ENCODE assay signal across 1 cellular context in genomic region chr2:27765621-27766286, GRCh38.
TF ChIP-seq lines count a peak whose summit lies in the region.

No MANE protein-coding gene starts in this region.

TF ChIP-seq in HepG2, 621 proteins besides CTCF, POLR2A, EP300 and RAD21 (continued from another document):
- TF ChIP-seq RNF219 (CRISPR knock-in tag; IDR thresholded peaks at IDR 0.05) (no peak), PLRG1 (conservative IDR thresholded peaks at IDR 0.05) (no peak), YEATS4 (CRISPR knock-in tag; IDR thresholded peaks at IDR 0.05; ENCODE audit: borderline replicate concordance) (peak; percentile 26; the same call in 1 of the 2 replicates), AHDC1 (CRISPR knock-in tag; IDR thresholded peaks at IDR 0.05; ENCODE audit: borderline replicate concordance) (0 out of 2 replicates have a peak, but pooled peaks have one; percentile 21), GABPB1 (CRISPR knock-in tag; IDR thresholded peaks at IDR 0.05) (peak; percentile 43), NFE2L1 (CRISPR knock-in tag; IDR thresholded peaks at IDR 0.05; ENCODE audit: borderline replicate concordance) (no peak), ADNP (CRISPR knock-in tag; IDR thresholded peaks at IDR 0.05) (no peak), TEAD3 (CRISPR knock-in tag; optimal IDR thresholded peaks at IDR 0.05; ENCODE audit: borderline replicate concordance) (peak; percentile 68), RBFOX2 (IDR thresholded peaks at IDR 0.05; ENCODE audit: low read depth, low read length) (peak; percentile 63), JUNB (CRISPR knock-in tag; IDR thresholded peaks at IDR 0.05; ENCODE audit: borderline replicate concordance) (no peak), CCDC6 (CRISPR knock-in tag; IDR thresholded peaks at IDR 0.05) (no peak), ZNF800 (CRISPR knock-in tag; IDR thresholded peaks at IDR 0.05) (no peak), ZNF121 (CRISPR knock-in tag; IDR thresholded peaks at IDR 0.05) (no peak), ZNF343 (CRISPR knock-in tag; IDR thresholded peaks at IDR 0.05) (no peak), TGIF2 (CRISPR knock-in tag; IDR thresholded peaks at IDR 0.05) (0 out of 2 replicates have a peak, but pooled peaks have one; percentile 35), ZNF674 (CRISPR knock-in tag; IDR thresholded peaks at IDR 0.05; ENCODE audit: low read depth) (no peak), YEATS2 (CRISPR knock-in tag; IDR thresholded peaks at IDR 0.05; ENCODE audit: borderline replicate concordance) (no peak), AGO2 (optimal IDR thresholded peaks at IDR 0.05; ENCODE audit: low read depth, low read length) (peak; percentile 75), ZKSCAN8 (CRISPR knock-in tag; IDR thresholded peaks at IDR 0.05; ENCODE audit: borderline replicate concordance) (no peak), SIN3A (IDR thresholded peaks at IDR 0.05; ENCODE audit: borderline replicate concordance, low read depth, low read length) (no peak), KDM2A (CRISPR knock-in tag; IDR thresholded peaks at IDR 0.05; ENCODE audit: borderline replicate concordance, low read depth) (peak; percentile 51; the same call in 1 of the 2 replicates), KDM6A (CRISPR knock-in tag; IDR thresholded peaks at IDR 0.05; ENCODE audit: low read depth) (no peak), PITX1 (CRISPR knock-in tag; IDR thresholded peaks at IDR 0.05) (no peak), ZFP90 (CRISPR knock-in tag; IDR thresholded peaks at IDR 0.05; ENCODE audit: borderline replicate concordance) (0 out of 2 replicates have a peak, but pooled peaks have one; percentile 44), POLR2G (IDR thresholded peaks at IDR 0.05; ENCODE audit: low read depth, low read length) (peak; percentile 62), MAX (IDR thresholded peaks at IDR 0.05) (0 out of 2 replicates have a peak, but pooled peaks have one; percentile 36), DZIP1 (CRISPR knock-in tag; IDR thresholded peaks at IDR 0.05) (no peak), ZNF547 (CRISPR knock-in tag; IDR thresholded peaks at IDR 0.05) (0 out of 2 replicates have a peak, but pooled peaks have one; percentile 22), SMC3 (IDR thresholded peaks at IDR 0.05; ENCODE audit: low read length) (no peak), ZNF615 (CRISPR knock-in tag; IDR thresholded peaks at IDR 0.05; ENCODE audit: borderline replicate concordance) (no peak), ZNF549 (CRISPR knock-in tag; IDR thresholded peaks at IDR 0.05) (no peak), KLF11 (CRISPR knock-in tag; IDR thresholded peaks at IDR 0.05) (no peak), NONO (IDR thresholded peaks at IDR 0.05) (no peak), NONO (CRISPR knock-in tag; conservative IDR thresholded peaks at IDR 0.05) (no peak), ZFX (CRISPR knock-in tag; IDR thresholded peaks at IDR 0.05; ENCODE audit: low read depth) (0 out of 2 replicates have a peak, but pooled peaks have one; percentile 30), PAF1 (CRISPR knock-in tag; IDR thresholded peaks at IDR 0.05) (no peak), HES4 (CRISPR knock-in tag; IDR thresholded peaks at IDR 0.05; ENCODE audit: borderline replicate concordance) (no peak), SRSF4 (IDR thresholded peaks at IDR 0.05; ENCODE audit: low read depth, low read length, poor library complexity, severe bottlenecking) (no peak), KLF16 (CRISPR knock-in tag; IDR thresholded peaks at IDR 0.05) (no peak), CEBPZ (IDR thresholded peaks at IDR 0.05; ENCODE audit: low read length) (no peak), ZNF639 (CRISPR knock-in tag; conservative IDR thresholded peaks at IDR 0.05) (no peak)
